1 cellular context compared by ENCODE assay signal in genomic region chr2:178413472-178414265, GRCh38.
TF ChIP-seq lines count a peak whose summit lies in the region.

No MANE protein-coding gene starts in this region.

TF ChIP-seq in GM12878, 131 proteins besides CTCF, POLR2A, EP300 and RAD21 (continued from another document):
- no peak for TF ChIP-seq EZH2 (IDR thresholded peaks at IDR 0.05; ENCODE audit: borderline replicate concordance, control insufficient read depth, low read depth, low read length)
- TF ChIP-seq SUZ12 (IDR thresholded peaks at IDR 0.05; ENCODE audit: unreplicated experiment), result no peak
- TF ChIP-seq BACH1 (IDR thresholded peaks at IDR 0.05; ENCODE audit: borderline replicate concordance), result 0 out of 2 replicates have a peak, but pooled peaks have one; percentile 26
- no peak for TF ChIP-seq USF1 (IDR thresholded peaks at IDR 0.05; ENCODE audit: borderline replicate concordance, extremely low read length, insufficient read depth, low read depth, low read length)
- TF ChIP-seq TAF1 (IDR thresholded peaks at IDR 0.05; ENCODE audit: borderline replicate concordance, low read depth, low read length), result 0 out of 2 replicates have a peak, but pooled peaks have one; percentile 21
- TF ChIP-seq, protein P1, sequence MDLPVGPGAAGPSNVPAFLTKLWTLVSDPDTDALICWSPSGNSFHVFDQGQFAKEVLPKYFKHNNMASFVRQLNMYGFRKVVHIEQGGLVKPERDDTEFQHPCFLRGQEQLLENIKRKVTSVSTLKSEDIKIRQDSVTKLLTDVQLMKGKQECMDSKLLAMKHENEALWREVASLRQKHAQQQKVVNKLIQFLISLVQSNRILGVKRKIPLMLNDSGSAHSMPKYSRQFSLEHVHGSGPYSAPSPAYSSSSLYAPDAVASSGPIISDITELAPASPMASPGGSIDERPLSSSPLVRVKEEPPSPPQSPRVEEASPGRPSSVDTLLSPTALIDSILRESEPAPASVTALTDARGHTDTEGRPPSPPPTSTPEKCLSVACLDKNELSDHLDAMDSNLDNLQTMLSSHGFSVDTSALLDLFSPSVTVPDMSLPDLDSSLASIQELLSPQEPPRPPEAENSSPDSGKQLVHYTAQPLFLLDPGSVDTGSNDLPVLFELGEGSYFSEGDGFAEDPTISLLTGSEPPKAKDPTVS (IDR thresholded peaks at IDR 0.05; ENCODE audit: low read depth, low read length), result 0 out of 2 replicates have a peak, but pooled peaks have one; percentile 23
- 0 out of 2 replicates have a peak, but pooled peaks have one; percentile 3 for TF ChIP-seq MEF2A (IDR thresholded peaks at IDR 0.05; ENCODE audit: insufficient read depth, low read depth, low read length)
- TF ChIP-seq, protein P2, sequence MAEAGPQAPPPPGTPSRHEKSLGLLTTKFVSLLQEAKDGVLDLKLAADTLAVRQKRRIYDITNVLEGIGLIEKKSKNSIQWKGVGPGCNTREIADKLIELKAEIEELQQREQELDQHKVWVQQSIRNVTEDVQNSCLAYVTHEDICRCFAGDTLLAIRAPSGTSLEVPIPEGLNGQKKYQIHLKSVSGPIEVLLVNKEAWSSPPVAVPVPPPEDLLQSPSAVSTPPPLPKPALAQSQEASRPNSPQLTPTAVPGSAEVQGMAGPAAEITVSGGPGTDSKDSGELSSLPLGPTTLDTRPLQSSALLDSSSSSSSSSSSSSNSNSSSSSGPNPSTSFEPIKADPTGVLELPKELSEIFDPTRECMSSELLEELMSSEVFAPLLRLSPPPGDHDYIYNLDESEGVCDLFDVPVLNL (IDR thresholded peaks at IDR 0.05; ENCODE audit: low read depth, low read length), result 0 out of 2 replicates have a peak, but pooled peaks have one; percentile 44
TF ChIP-seq in GM12878: peak in this region for 47.
